In the genomic region with DNA sequence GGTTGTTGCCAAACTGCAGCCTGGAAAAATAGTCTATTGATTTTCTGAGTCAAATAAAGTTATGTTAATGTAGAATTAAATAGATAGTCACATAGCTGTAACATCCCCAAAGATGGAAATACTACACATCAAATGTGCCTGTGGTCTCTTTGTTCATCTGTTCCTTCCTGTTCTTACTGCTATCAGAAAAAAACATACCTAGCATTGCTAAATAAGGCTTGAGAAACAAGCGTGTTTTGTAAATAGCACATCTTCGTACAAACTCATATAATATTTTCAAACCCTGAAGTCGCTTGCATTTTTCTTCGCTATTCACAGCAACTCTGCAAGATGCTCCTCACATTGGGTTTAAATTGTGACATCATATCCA, we compare ENCODE assay signal across 11 cellular contexts.
DNase-seq lines count a peak whose midpoint lies in the region; ATAC-seq and TF ChIP-seq lines count a peak whose summit lies in the region.
"Had no signal": no experiment of that assay in that cellular context is flagged by ENCODE, and none has a peak within 500 bp of the region (broad histone marks: within the 10 kb centered on the region; RNA-seq: fewer than 3 reads in every experiment).

No MANE protein-coding gene starts in this region.

- no peak for TF ChIP-seq POLR2A in suprapubic skin (IDR thresholded peaks at IDR 0.05)

- H3K9me3 ChIP-seq in hepatocyte (ENCODE audit: low read depth) (no peaks in the 10 kb centered on the region), suprapubic skin (no peaks in the 10 kb centered on the region)

- POLR2A ChIA-PET in activated CD4-positive, alpha-beta T cell treated with anti-CD3 and anti-CD28 coated beads, Interleukin-2, amount 10 ng/mL, durations not matched to agents 7 days and 5 days (lab: Charles Lee): no interaction called here
- POLR2A ChIA-PET in WTC11 (lab: Charles Lee): no interaction called here

- H3K9me2 ChIP-seq in hepatocyte (replicated peaks; ENCODE audit: insufficient read depth): no peaks in the 10 kb centered on the region

- H3K36me3 Mint-ChIP-seq in activated CD4-positive, alpha-beta T cell treated with anti-CD3 and anti-CD28 coated beads, Interleukin-2, amount 10 ng/mL, durations not matched to agents 7 days and 5 days (ENCODE audit: low read depth): peaks cover 4% of the 10 kb centered on the region
- no peaks in the 10 kb centered on the region for H3K36me3 Mint-ChIP-seq in WTC11

- TF ChIP-seq EP300 in suprapubic skin (IDR thresholded peaks at IDR 0.05): no peak

- TF ChIP-seq CTCF in WTC11 (IDR thresholded peaks at IDR 0.05) (no peak), hepatocyte (IDR thresholded peaks at IDR 0.05; ENCODE audit: poor library complexity) (no peak), suprapubic skin (IDR thresholded peaks at IDR 0.05) (no peak)

- H3K4me3 ChIP-seq in hepatocyte (no peak overlapping the region), suprapubic skin (peak overlapping the region; percentile 31)
- H3K4me3 ChIP-seq: cardiac muscle cell had no signal

- no peaks in the 10 kb centered on the region for H3K79me2 ChIP-seq in hepatocyte

- H2AFZ ChIP-seq in hepatocyte: no peak overlapping the region

- H3K27me3 ChIP-seq in hepatocyte (no peaks in the 10 kb centered on the region), suprapubic skin (no peaks in the 10 kb centered on the region)
- H3K27me3 ChIP-seq: cardiac muscle cell had no signal

- no peaks in the 10 kb centered on the region for H4K20me1 ChIP-seq in hepatocyte (ENCODE audit: insufficient read depth, poor library complexity, severe bottlenecking)

- H3K27ac ChIP-seq in hepatocyte: peak overlapping the region; percentile 33
- no peak overlapping the region for H3K27ac ChIP-seq in suprapubic skin
- H3K27ac ChIP-seq: cardiac muscle cell had no signal

- H3K4me1 ChIP-seq in hepatocyte (ENCODE audit: insufficient read depth): no peaks in the 10 kb centered on the region
- H3K4me1 ChIP-seq in suprapubic skin: peaks cover 7% of the 10 kb centered on the region

- no peak for DNase-seq in activated CD4-positive, alpha-beta T cell treated with anti-CD3 and anti-CD28 coated beads, Interleukin-2, amount 10 ng/mL, durations not matched to agents 7 days and 5 days
- DNase-seq in activated CD4-positive, alpha-beta T cell treated with anti-CD3 and anti-CD28 coated beads, Interleukin-2, amount 50 U/mL, for 1 hour: no peak
- no peak for DNase-seq in WTC11 (ENCODE audit: low spot score)
- no peak for DNase-seq in hepatocyte (ENCODE audit: low spot score)
- DNase-seq in suprapubic skin (ENCODE audit: low spot score in 2 of 2): no peak
- no peak for DNase-seq in NK-92 treated with Interleukin-12 subunit alpha and Interleukin-12 subunit beta, amount 100 ng/mL, for 24 hours (lab: John Stamatoyannopoulos, UW)
- DNase-seq in amniotic stem cell (lab: John Stamatoyannopoulos, UW): no peak
- DNase-seq: NCI-H1436 treated with DMSO at 0.1 percent for 48 hours, SW 1271 had no signal

- peak overlapping the region; percentile 59 for H3K4me2 ChIP-seq in hepatocyte

- H3K27me3 Mint-ChIP-seq in activated CD4-positive, alpha-beta T cell treated with anti-CD3 and anti-CD28 coated beads, Interleukin-2, amount 10 ng/mL, durations not matched to agents 7 days and 5 days: no peaks in the 10 kb centered on the region
- H3K27me3 Mint-ChIP-seq in WTC11 (ENCODE audit: low read depth): no peaks in the 10 kb centered on the region; the same call in 1 of the 2 replicates

- CTCF ChIA-PET in activated CD4-positive, alpha-beta T cell treated with anti-CD3 and anti-CD28 coated beads, Interleukin-2, amount 10 ng/mL, durations not matched to agents 7 days and 5 days (lab: Charles Lee): no interaction called here
- CTCF ChIA-PET in WTC11 (lab: Charles Lee): interaction anchor here (0.7 kb wide), 1 partner anchor 336 kb away, joined by 3 read pairs; no protein-coding TSS in a partner anchor

- no peak for ATAC-seq in WTC11
- no peak for ATAC-seq in HG03442 (IDR thresholded peaks at IDR 0.05; ENCODE audit: unreplicated experiment)

- H3K36me3 ChIP-seq in hepatocyte (replicated peaks; ENCODE audit: insufficient read depth, low read depth) (no peaks in the 10 kb centered on the region), suprapubic skin (no peaks in the 10 kb centered on the region)
- H3K36me3 ChIP-seq: cardiac muscle cell had no signal

- H3K9me3 Mint-ChIP-seq in activated CD4-positive, alpha-beta T cell treated with anti-CD3 and anti-CD28 coated beads, Interleukin-2, amount 10 ng/mL, durations not matched to agents 7 days and 5 days: no peaks in the 10 kb centered on the region
- no peaks in the 10 kb centered on the region for H3K9me3 Mint-ChIP-seq in WTC11

- H3K4me1 Mint-ChIP-seq in activated CD4-positive, alpha-beta T cell treated with anti-CD3 and anti-CD28 coated beads, Interleukin-2, amount 10 ng/mL, durations not matched to agents 7 days and 5 days: peaks cover 45% of the 10 kb centered on the region
- H3K4me1 Mint-ChIP-seq in WTC11: peaks cover 33% of the 10 kb centered on the region

- H3K27ac Mint-ChIP-seq in activated CD4-positive, alpha-beta T cell treated with anti-CD3 and anti-CD28 coated beads, Interleukin-2, amount 10 ng/mL, durations not matched to agents 7 days and 5 days: peak overlapping the region; percentile 98
- no peak overlapping the region for H3K27ac Mint-ChIP-seq in WTC11

- peak overlapping the region; percentile 82 for H3K4me3 Mint-ChIP-seq in activated CD4-positive, alpha-beta T cell treated with anti-CD3 and anti-CD28 coated beads, Interleukin-2, amount 10 ng/mL, durations not matched to agents 7 days and 5 days
- peak overlapping the region; percentile 53; the same call in 1 of the 2 replicates for H3K4me3 Mint-ChIP-seq in WTC11

- WGBS in hepatocyte (ENCODE audit: low lambda C conversion rate, missing lambda C conversion rate): 92% methylated on average over 4 of the region's 4 CpGs
- 57% methylated on average over 4 of the region's 4 CpGs for WGBS in suprapubic skin

TF ChIP-seq in WTC11, 78 proteins besides CTCF, POLR2A, EP300 and RAD21 (continues in another document):
- TF ChIP-seq SP1 (CRISPR knock-in tag; conservative IDR thresholded peaks at IDR 0.05) (no peak), FOXP1 (CRISPR knock-in tag; IDR thresholded peaks at IDR 0.05; ENCODE audit: borderline replicate concordance) (no peak), TP53 (CRISPR knock-in tag; IDR thresholded peaks at IDR 0.05) (no peak), SOX15 (CRISPR knock-in tag; IDR thresholded peaks at IDR 0.05) (no peak), EMX1 (CRISPR knock-in tag; IDR thresholded peaks at IDR 0.05) (no peak), TCF7 (CRISPR knock-in tag; IDR thresholded peaks at IDR 0.05; ENCODE audit: low read depth) (no peak), ESRRA (CRISPR knock-in tag; IDR thresholded peaks at IDR 0.05; ENCODE audit: borderline replicate concordance) (no peak), HMGXB4 (CRISPR knock-in tag; IDR thresholded peaks at IDR 0.05) (no peak), PRRX2 (CRISPR knock-in tag; IDR thresholded peaks at IDR 0.05) (no peak), ZNF423 (CRISPR knock-in tag; IDR thresholded peaks at IDR 0.05) (no peak), ERG (CRISPR knock-in tag; IDR thresholded peaks at IDR 0.05) (no peak), ZNF138 (CRISPR knock-in tag; conservative IDR thresholded peaks at IDR 0.05) (no peak), OVOL2 (CRISPR knock-in tag; IDR thresholded peaks at IDR 0.05; ENCODE audit: borderline replicate concordance) (no peak), ZNF121 (CRISPR knock-in tag; IDR thresholded peaks at IDR 0.05) (no peak), ZNF512 (CRISPR knock-in tag; IDR thresholded peaks at IDR 0.05; ENCODE audit: borderline replicate concordance) (no peak)
- TF ChIP-seq, protein P1, sequence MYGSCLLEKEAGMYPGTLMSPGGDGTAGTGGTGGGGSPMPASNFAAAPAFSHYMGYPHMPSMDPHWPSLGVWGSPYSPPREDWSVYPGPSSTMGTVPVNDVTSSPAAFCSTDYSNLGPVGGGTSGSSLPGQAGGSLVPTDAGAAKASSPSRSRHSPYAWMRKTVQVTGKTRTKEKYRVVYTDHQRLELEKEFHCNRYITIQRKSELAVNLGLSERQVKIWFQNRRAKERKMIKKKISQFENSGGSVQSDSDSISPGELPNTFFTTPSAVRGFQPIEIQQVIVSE (CRISPR knock-in tag; IDR thresholded peaks at IDR 0.05; ENCODE audit: borderline replicate concordance): no peak
